Comparison of ENCODE assay signal across 7 cellular contexts in genomic region chr1:16236091-16236494, GRCh38. TPM values are rescaled to one million over a fixed set of nuclear protein-coding genes. Genes with fewer than 3 reads are reported as not detected.
DNase-seq lines count a peak whose midpoint lies in the region; ATAC-seq, FAIRE-seq and TF ChIP-seq lines count a peak whose summit lies in the region.

No MANE protein-coding gene starts in this region.

- peak; percentile 63 to 76 (median 69) for ATAC-seq in T-cell (replicated peaks in 1 of 4)
- peak; percentile 78 for ATAC-seq in memory B cell (ENCODE audit: low read depth)

- no peak for DNase-seq in GM12864 (ENCODE audit: low read depth)
- DNase-seq in H54 (ENCODE audit: insufficient read length, low spot score), result peak; percentile 51
- DNase-seq in LNCaP clone FGC (ENCODE audit: low read depth), result peak; percentile 48
- DNase-seq in T-cell, result peak in 33 of 34 experiments; percentile 25 to 70 (median 50)
- DNase-seq in cardiac fibroblast (ENCODE audit: low read depth in 2 of 2), result peak in 1 of 2 donors; percentile 22
- peak in 1 of 2 donors; percentile 70 for DNase-seq in memory B cell (ENCODE audit: low spot score in 2 of 2)

- H3K36me3 Mint-ChIP-seq in T-cell, result peaks cover 6% of the 10 kb centered on the region
- H3K36me3 Mint-ChIP-seq in memory B cell, result no peaks in the 10 kb centered on the region
- no peaks in the 10 kb centered on the region for H3K36me3 Mint-ChIP-seq in stimulated activated naive CD8-positive, alpha-beta T cell treated with anti-CD3 and anti-CD28 coated beads, Interleukin-15, Interleukin-2, amounts not matched to agents 100 ng/mL and 50 ng/mL, for 24 hours (ENCODE audit: low read depth)

- H3K27ac Mint-ChIP-seq in T-cell, result peak overlapping the region; percentile 94 to 96
- peak overlapping the region; percentile 93 for H3K27ac Mint-ChIP-seq in memory B cell
- peak overlapping the region; percentile 45 for H3K27ac Mint-ChIP-seq in stimulated activated naive CD8-positive, alpha-beta T cell treated with anti-CD3 and anti-CD28 coated beads, Interleukin-15, Interleukin-2, amounts not matched to agents 100 ng/mL and 50 ng/mL, for 24 hours

- H3K9me3 Mint-ChIP-seq in T-cell (no peaks in the 10 kb centered on the region), memory B cell (no peaks in the 10 kb centered on the region)
- no peaks in the 10 kb centered on the region for H3K9me3 Mint-ChIP-seq in stimulated activated naive CD8-positive, alpha-beta T cell treated with anti-CD3 and anti-CD28 coated beads, Interleukin-15, Interleukin-2, amounts not matched to agents 100 ng/mL and 50 ng/mL, for 24 hours

- H3K4me3 ChIP-seq in GM12864 (ENCODE audit: low read depth, low read length), result peak overlapping the region; percentile 76
- H3K4me3 ChIP-seq in LNCaP clone FGC (ENCODE audit: low read depth, low read length), result peak overlapping the region; percentile 69
- H3K4me3 ChIP-seq in cardiac fibroblast (replicated peaks in 1 of 2; ENCODE audit: low read depth in 2 of 2, low read length in 2 of 2), result peak overlapping the region; percentile 64 to 68

- peak; percentile 61 for TF ChIP-seq CTCF in GM12864 (IDR thresholded peaks at IDR 0.05; ENCODE audit: low read depth, low read length, missing control alignments)
- peak; percentile 34 for TF ChIP-seq CTCF in LNCaP clone FGC (IDR thresholded peaks at IDR 0.05; ENCODE audit: control insufficient read depth, extremely low read depth, insufficient read depth)
- TF ChIP-seq CTCF in cardiac fibroblast (IDR thresholded peaks at IDR 0.05; ENCODE audit: low read depth, low read length), result peak; percentile 14

- no peak for TF ChIP-seq POLR2A in H54 (IDR thresholded peaks at IDR 0.05; ENCODE audit: low read depth, low read length)

- H3K4me3 Mint-ChIP-seq in T-cell (peak overlapping the region; percentile 80 to 88 (median 81)), memory B cell (peak overlapping the region; percentile 94)
- H3K4me3 Mint-ChIP-seq in stimulated activated naive CD8-positive, alpha-beta T cell treated with anti-CD3 and anti-CD28 coated beads, Interleukin-15, Interleukin-2, amounts not matched to agents 100 ng/mL and 50 ng/mL, for 24 hours, result peak overlapping the region; percentile 87

- FAIRE-seq in H54 (lab: Jason Lieb, UNC), result peak; percentile 27

- POLR2A ChIA-PET in T-cell (lab: Charles Lee), result no interaction called here

- CTCF ChIA-PET in T-cell (lab: Charles Lee), result no interaction called here

- H3K27me3 Mint-ChIP-seq in T-cell (no peaks in the 10 kb centered on the region), memory B cell (no peaks in the 10 kb centered on the region)
- H3K27me3 Mint-ChIP-seq in stimulated activated naive CD8-positive, alpha-beta T cell treated with anti-CD3 and anti-CD28 coated beads, Interleukin-15, Interleukin-2, amounts not matched to agents 100 ng/mL and 50 ng/mL, for 24 hours, result no peaks in the 10 kb centered on the region

- H3K4me1 Mint-ChIP-seq in T-cell, result peaks cover 24 to 32% (median 27%) of the 10 kb centered on the region in 3 donors
- peaks cover 8% of the 10 kb centered on the region for H3K4me1 Mint-ChIP-seq in memory B cell
- peaks cover 27% of the 10 kb centered on the region for H3K4me1 Mint-ChIP-seq in stimulated activated naive CD8-positive, alpha-beta T cell treated with anti-CD3 and anti-CD28 coated beads, Interleukin-15, Interleukin-2, amounts not matched to agents 100 ng/mL and 50 ng/mL, for 24 hours (ENCODE audit: low read depth)

RNA-seq across cellular contexts. Expression of gene CPLANE2, which starts 0.9 kb away (rescaled TPM):
- total RNA-seq in T-cell, result 10 to 100 TPM in 3 of 5 donors, 1 to 10 TPM in 2; 6.6 to 13.2 (median 11.3) TPM

RNA-seq across cellular contexts. Expression of gene ARHGEF19, which starts 23.6 kb away (rescaled TPM):
- total RNA-seq in T-cell, result 10 to 100 TPM in 3 of 5 donors, 1 to 10 TPM in 2; 7.0 to 17.6 (median 12.3) TPM

Comparison
In these comparisons a context has a peak if more than half of its experiments do, and no peak if none do; other contexts are left out.
1. H3K27ac Mint-ChIP-seq: peak in every context shown above with its lines; median percentile 95 in T-cell; 93 in memory B cell; 45 in stimulated activated naive CD8-positive, alpha-beta T cell treated with anti-CD3 and anti-CD28 coated beads, Interleukin-15, Interleukin-2, amounts not matched to agents 100 ng/mL and 50 ng/mL, for 24 hours.